17 cellular contexts compared by ENCODE assay signal in genomic region chr9:38285236-38285635, GRCh38.
"Had no signal": no experiment of that assay in that cellular context is flagged by ENCODE, and none has a peak within 500 bp of the region (broad histone marks: within the 10 kb centered on the region; RNA-seq: fewer than 3 reads in every experiment).

No MANE protein-coding gene starts in this region.

- H3K9me3 Mint-ChIP-seq: dendritic cell treated with granulocyte-macrophage colony-stimulating factor and Interleukin-4, amounts not matched to agents 40 ng/mL and 50 ng/mL, for 4 days; naive thymus-derived CD8-positive, alpha-beta T cell had no signal

- H3K27ac ChIP-seq: foreskin keratinocyte, heart right ventricle, sigmoid colon, skin epidermis, stomach had no signal

- H3K27me3 ChIP-seq: sigmoid colon had no signal

- H3K4me1 Mint-ChIP-seq: naive thymus-derived CD8-positive, alpha-beta T cell had no signal

- H3K9me3 ChIP-seq: heart right ventricle, sigmoid colon, stomach had no signal

- H3K36me3 Mint-ChIP-seq: naive thymus-derived CD8-positive, alpha-beta T cell had no signal

- ATAC-seq: foreskin keratinocyte; heart right ventricle; left lobe of liver; naive thymus-derived CD8-positive, alpha-beta T cell had no signal

- DNase-seq: cerebellar nuclear complex; foreskin keratinocyte; heart right ventricle; islet precursor cell; mammary epithelial cell; naive thymus-derived CD8-positive, alpha-beta T cell; occipital lobe; sigmoid colon; stimulated activated CD4-positive, alpha-beta T cell treated with anti-CD3 and anti-CD28 coated beads, Interleukin-2, amount 100 ng/mL, for 24 hours; stimulated activated CD4-positive, alpha-beta T cell treated with anti-CD3 and anti-CD28 coated beads, Interleukin-4, amount 100 ng/mL, for 4 hours; stimulated activated naive CD4-positive, alpha-beta T cell; stomach; substantia nigra; trophoblast cell had no signal

- H3K4me3 Mint-ChIP-seq: dendritic cell treated with granulocyte-macrophage colony-stimulating factor and Interleukin-4, amounts not matched to agents 40 ng/mL and 50 ng/mL, for 4 days had no signal

- H3K27ac Mint-ChIP-seq: dendritic cell treated with granulocyte-macrophage colony-stimulating factor and Interleukin-4, amounts not matched to agents 40 ng/mL and 50 ng/mL, for 4 days had no signal

- H3K4me1 ChIP-seq: foreskin keratinocyte, heart right ventricle, sigmoid colon, stomach had no signal

- H3K4me3 ChIP-seq: heart right ventricle, sigmoid colon, skin epidermis, stomach had no signal

- H3K27me3 Mint-ChIP-seq: dendritic cell treated with granulocyte-macrophage colony-stimulating factor and Interleukin-4, amounts not matched to agents 40 ng/mL and 50 ng/mL, for 4 days had no signal

- H3K36me3 ChIP-seq: heart right ventricle, sigmoid colon, stomach had no signal
